Comparison of ENCODE assay signal across 11 cellular contexts in genomic region chr9:6079386-6079785, GRCh38.
DNase-seq lines count a peak whose midpoint lies in the region; ATAC-seq, FAIRE-seq and TF ChIP-seq lines count a peak whose summit lies in the region.
"Had no signal": no experiment of that assay in that cellular context is flagged by ENCODE, and none has a peak within 500 bp of the region (broad histone marks: within the 10 kb centered on the region; RNA-seq: fewer than 3 reads in every experiment).

No MANE protein-coding gene starts in this region.

- H3K27ac ChIP-seq in HUES48 (ENCODE audit: low read depth, low read length) (peak overlapping the region; percentile 71), K562 (ENCODE audit: extremely low read depth, low read depth, low read length) (no peak overlapping the region)
- H3K27ac ChIP-seq: SK-N-MC had no signal

- no peaks in the 10 kb centered on the region for H3K9me3 ChIP-seq in HUES48 (ENCODE audit: control insufficient read depth, insufficient read depth, low read length)
- no peaks in the 10 kb centered on the region for H3K9me3 ChIP-seq in K562 (replicated peaks; ENCODE audit: control insufficient read depth, insufficient read depth, low read depth, low read length)

- H2AFZ ChIP-seq in K562 (ENCODE audit: low read depth, low read length), result peak overlapping the region; percentile 96

- H3K4me1 Mint-ChIP-seq in naive thymus-derived CD8-positive, alpha-beta T cell, result peaks cover 6 to 11% (median 9%) of the 10 kb centered on the region in 4 donors

- H3K36me3 Mint-ChIP-seq in naive thymus-derived CD8-positive, alpha-beta T cell, result peaks cover 0 to 5% (median 0%) of the 10 kb centered on the region in 3 donors

- peak; percentile 41 to 59; a peak in 3 of 4 replicates for TF ChIP-seq RAD21 in K562 (CRISPR knock-in tag; conservative IDR thresholded peaks at IDR 0.05 in 1 of 2, IDR thresholded peaks at IDR 0.05 in 1 of 2)

- POLR2A ChIA-PET in BJ (lab: Charles Lee) (no interaction called here), K562 (lab: Yijun Ruan, JAX) (no interaction called here)
- POLR2A ChIA-PET in naive thymus-derived CD8-positive, alpha-beta T cell (lab: Charles Lee), result interaction anchor here (1.4 kb wide), 1 partner anchor 10 kb away, joined by 5 read pairs; no protein-coding TSS in a partner anchor

- TF ChIP-seq POLR2A in K562 (conservative IDR thresholded peaks at IDR 0.05), result no peak

- intact Hi-C loops in K562 (cut with micrococcal nuclease) (loop anchor here (1.0 kb wide), 1 partner anchor 24 kb away; no protein-coding TSS in a partner anchor), posterior vena cava (cut with DNase I) (no loop called here)

- H3K36me3 ChIP-seq in BJ (ENCODE audit: control insufficient read depth, insufficient read depth, low read length) (no peaks in the 10 kb centered on the region), HUES48 (ENCODE audit: control insufficient read depth, insufficient read depth, low read length) (no peaks in the 10 kb centered on the region), K562 (ENCODE audit: control insufficient read depth, insufficient read depth, low read length) (no peaks in the 10 kb centered on the region)

- FAIRE-seq in K562 (lab: Jason Lieb, UNC), result peak; percentile 67

- no TSS peak for BruUV-seq in K562 (replicated peaks; lab: Mats Ljungman, UMichigan)

- peak; percentile 74 for ATAC-seq in K562
- ATAC-seq in naive thymus-derived CD8-positive, alpha-beta T cell, result no peak

- no peaks in the 10 kb centered on the region for H4K20me1 ChIP-seq in K562 (replicated peaks; ENCODE audit: control insufficient read depth, insufficient read depth, low read length)

- H3K27ac Mint-ChIP-seq in naive thymus-derived CD8-positive, alpha-beta T cell, result peak overlapping the region in 8 of 10 donors; percentile 20 to 97 (median 51)

- no peak for TF ChIP-seq EP300 in K562 (IDR thresholded peaks at IDR 0.05; ENCODE audit: low read length)

- 19% methylated on average over 4 of the region's 5 CpGs for WGBS in K562 (ENCODE audit: insufficient coverage, low coverage, missing lambda C conversion rate)

- no peaks in the 10 kb centered on the region for H3K9me1 ChIP-seq in K562 (ENCODE audit: control insufficient read depth, insufficient read depth, low read length)

- DNase-seq in BJ (ENCODE audit: low read depth) (no peak), K562 (ENCODE audit: extremely low read depth in 1 of 4, low spot score in 3 of 4) (peak in 1 of 4 experiments; percentile 38), UCSD-AML1 (lab: John Stamatoyannopoulos, UW; ENCODE audit: unreplicated experiment) (no peak), D341Med (ENCODE audit: low spot score) (no peak), posterior vena cava (ENCODE audit: low spot score) (no peak), NCI-H1092 treated with DMSO at 0.1 percent for 48 hours (lab: John Stamatoyannopoulos, UW) (no peak)
- DNase-seq in naive thymus-derived CD8-positive, alpha-beta T cell, result no peak
- DNase-seq: aorta; stimulated activated CD4-positive, alpha-beta T cell treated with anti-CD3 and anti-CD28 coated beads, Interleukin-2, amount 100 ng/mL, for 48 hours had no signal

- peak overlapping the region; percentile 83 for H3K4me2 ChIP-seq in K562 (ENCODE audit: insufficient read depth, low read length)

- no peaks in the 10 kb centered on the region for H3K79me2 ChIP-seq in K562 (ENCODE audit: control insufficient read depth, insufficient read depth, low read length)

- H3K9ac ChIP-seq in HUES48 (ENCODE audit: low read depth, low read length) (no peak overlapping the region; the same call in 1 of the 2 replicates), K562 (ENCODE audit: insufficient read depth in 1 of 2, low read depth in 2 of 2, low read length in 2 of 2) (peak overlapping the region in 1 of 2 experiments; percentile 30; a peak in 1 of 4 replicates)

- CTCF ChIA-PET in BJ (lab: Yijun Ruan, JAX), result no interaction called here
- CTCF ChIA-PET in K562 (lab: Yijun Ruan, JAX; ENCODE audit: low intra/inter-chr PET ratio), result interaction anchor here (0.6 kb wide), 1 partner anchor 25 kb away, joined by 3 read pairs; no protein-coding TSS in a partner anchor

- H3K4me3 Mint-ChIP-seq in naive thymus-derived CD8-positive, alpha-beta T cell, result peak overlapping the region; percentile 86 to 99 (median 94)

- peak overlapping the region; percentile 54 for H3K4me3 ChIP-seq in BJ (ENCODE audit: low read depth, low read length)
- H3K4me3 ChIP-seq in HUES48 (ENCODE audit: low read depth, low read length), result peak overlapping the region; percentile 47; the same call in 1 of the 2 replicates
- H3K4me3 ChIP-seq in K562, result peak overlapping the region; percentile 35

- TF ChIP-seq CTCF in BJ (IDR thresholded peaks at IDR 0.05; ENCODE audit: insufficient read depth, low read depth, low read length) (no peak), K562 (IDR thresholded peaks at IDR 0.05 in 2 of 3, conservative IDR thresholded peaks at IDR 0.05 in 1 of 3; ENCODE audit: insufficient read depth in 2 of 3, low read depth in 1 of 3, low read length in 3 of 3) (peak; percentile 35 to 45 (median 42); a peak in 5 of 6 replicates)

- H3K27me3 Mint-ChIP-seq in naive thymus-derived CD8-positive, alpha-beta T cell, result peaks cover 0 to 11% (median 5%) of the 10 kb centered on the region in 5 donors

- in situ Hi-C loops in K562 (cut with MboI), result no loop called here

- H3K4me1 ChIP-seq in HUES48 (ENCODE audit: control insufficient read depth, insufficient read depth, low read length), result peaks cover 28% of the 10 kb centered on the region
- peaks cover 9 to 11% of the 10 kb centered on the region in 2 experiments; a peak in 3 of 5 replicates for H3K4me1 ChIP-seq in K562 (replicated peaks in 1 of 2; ENCODE audit: control insufficient read depth in 2 of 2, insufficient read depth in 2 of 2, low read length in 2 of 2)

- H3K9me3 Mint-ChIP-seq in naive thymus-derived CD8-positive, alpha-beta T cell, result no peaks in the 10 kb centered on the region

- H3K27me3 ChIP-seq in BJ (ENCODE audit: control insufficient read depth, insufficient read depth, low read length) (no peaks in the 10 kb centered on the region), HUES48 (ENCODE audit: control insufficient read depth, insufficient read depth, low read length) (no peaks in the 10 kb centered on the region), K562 (ENCODE audit: control insufficient read depth in 2 of 2, insufficient read depth in 2 of 2, low read length in 2 of 2) (no peaks in the 10 kb centered on the region)

TF ChIP-seq in K562, 482 proteins besides CTCF, POLR2A, EP300 and RAD21:
- TF ChIP-seq ZBTB17 (CRISPR knock-in tag; IDR thresholded peaks at IDR 0.05) (no peak), SIRT6 (IDR thresholded peaks at IDR 0.05; ENCODE audit: low read depth, low read length) (no peak), IRF1 (CRISPR knock-in tag; IDR thresholded peaks at IDR 0.05; ENCODE audit: borderline replicate concordance) (no peak), ZNF354B (CRISPR knock-in tag; IDR thresholded peaks at IDR 0.05) (no peak), PRDM10 (IDR thresholded peaks at IDR 0.05; ENCODE audit: partially characterized antibody) (peak; percentile 48)
